In the genomic region with DNA sequence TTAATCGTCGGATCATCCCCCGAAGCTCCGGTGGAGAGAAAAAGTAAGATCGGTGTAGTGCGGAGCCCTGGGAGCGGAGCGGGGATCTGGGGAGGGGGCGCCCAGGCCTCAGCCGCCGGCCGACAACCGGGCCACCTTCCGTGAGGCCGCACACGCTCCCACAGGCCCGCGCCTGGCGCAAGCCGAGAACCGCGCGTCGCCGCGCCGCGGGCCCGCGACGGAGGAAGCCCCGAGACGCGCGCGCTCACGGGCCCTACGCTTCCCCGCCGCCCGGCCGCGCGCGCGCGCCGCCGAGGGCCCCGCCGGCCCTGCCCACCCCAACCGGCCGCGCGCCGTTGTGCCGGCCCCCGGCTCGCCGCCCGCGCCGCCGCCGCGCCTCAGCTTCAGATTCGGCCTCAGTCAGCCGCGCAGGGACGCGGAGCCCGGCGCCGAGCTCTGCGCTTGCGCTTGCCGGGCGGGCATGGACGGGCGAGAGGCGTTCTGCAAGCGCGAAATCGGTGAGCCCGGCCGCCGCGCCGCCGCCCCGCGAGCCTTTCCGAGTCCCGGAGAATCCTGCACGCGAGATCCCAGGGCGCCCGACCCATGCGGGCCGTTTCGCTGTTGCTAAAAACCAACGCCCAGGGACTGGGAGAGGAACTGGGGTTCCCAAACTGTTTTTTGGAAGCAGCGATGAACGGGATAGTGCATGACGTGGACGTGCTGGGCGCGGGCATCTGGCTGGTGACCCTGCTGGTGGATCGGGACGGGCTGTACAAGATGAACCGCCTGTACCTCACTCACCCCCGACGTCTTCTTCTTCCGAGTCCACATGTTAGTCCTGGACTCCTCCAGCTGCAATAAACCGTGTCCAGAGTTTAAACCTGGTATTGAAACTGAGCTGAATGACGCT, we compare ENCODE assay signal across 8 cellular contexts. TPM values are rescaled to one million over a fixed set of nuclear protein-coding genes. Genes with fewer than 3 reads are reported as not detected.
DNase-seq lines count a peak whose midpoint lies in the region; ATAC-seq, FAIRE-seq and TF ChIP-seq lines count a peak whose summit lies in the region.

No MANE protein-coding gene starts in this region.

- H3K4me3 ChIP-seq in AG04449 (ENCODE audit: low read depth, low read length): peak overlapping the region; percentile 74
- H3K4me3 ChIP-seq in kidney (ENCODE audit: low read length in 2 of 2): peak overlapping the region; percentile 81 to 97

- ATAC-seq in GM18867 (IDR thresholded peaks at IDR 0.05; ENCODE audit: unreplicated experiment) (peak; percentile 92), HG03095 (IDR thresholded peaks at IDR 0.05; ENCODE audit: unreplicated experiment) (peak; percentile 79)

- no peak for FAIRE-seq in kidney (lab: Jason Lieb, UNC)

- H3K9me3 ChIP-seq in kidney (ENCODE audit: control insufficient read depth in 1 of 2, low read length in 2 of 2): no peaks in the 10 kb centered on the region

- H3K4me1 ChIP-seq in kidney (ENCODE audit: control insufficient read depth in 1 of 2, insufficient read depth in 1 of 2, low read depth in 1 of 2, low read length in 2 of 2): peaks cover 0 to 3% of the 10 kb centered on the region in 2 donors

- no peaks in the 10 kb centered on the region for H3K36me3 ChIP-seq in kidney (ENCODE audit: control insufficient read depth in 1 of 2, insufficient read depth in 2 of 2, low read length in 2 of 2)

- peak overlapping the region; percentile 80 to 93 for H3K9ac ChIP-seq in kidney (ENCODE audit: low read length in 2 of 2)

- POLR2A ChIA-PET in AG04449 (lab: Yijun Ruan, JAX): interaction anchor here (1.0 kb wide), 1 partner anchor 10 kb away, joined by 3 read pairs; no protein-coding TSS in a partner anchor

- TF ChIP-seq CTCF in AG04449 (IDR thresholded peaks at IDR 0.05; ENCODE audit: insufficient read depth, low read length, missing control alignments): no peak
- TF ChIP-seq CTCF in kidney (IDR thresholded peaks at IDR 0.05; ENCODE audit: borderline replicate concordance, extremely low read depth, insufficient read depth): no peak

- no peak for DNase-seq in AG04449 (ENCODE audit: low read depth, low spot score)
- DNase-seq in NCI-H2171 treated with DMSO at 0.1 percent for 48 hours (lab: John Stamatoyannopoulos, UW): peak; percentile 89
- peak; percentile 71 to 87 (median 80) for DNase-seq in activated CD4-positive, CD25-positive, alpha-beta regulatory T cell (lab: John Stamatoyannopoulos, UW)
- DNase-seq in central memory CD4-positive, alpha-beta T cell: peak; percentile 71
- peak; percentile 96 for DNase-seq in kidney
- DNase-seq in stimulated activated CD4-positive, alpha-beta T cell treated with anti-CD3 and anti-CD28 coated beads, Interleukin-12 subunit alpha, Interleukin-12 subunit beta, amount 100 ng/mL, for 48 hours (ENCODE audit: low read depth in 2 of 3, low spot score in 1 of 3): peak; percentile 60 to 84 (median 76)

- CTCF ChIA-PET in AG04449 (lab: Yijun Ruan, JAX): interaction anchor here (2.1 kb wide), 1 partner anchor 20 kb away, joined by 8 read pairs; no protein-coding TSS in a partner anchor

- H3K27ac ChIP-seq in kidney (ENCODE audit: low read depth in 2 of 2, low read length in 2 of 2): peak overlapping the region; percentile 80 to 92

- intact Hi-C loops in kidney (cut with DNase I): no loop called here

RNA-seq across cellular contexts. Expression of a gene that starts 28.0 kb away (rescaled TPM):
- 3.1 TPM for total RNA-seq in kidney
- polyA plus RNA-seq in kidney (ENCODE audit: insufficient read depth, low read depth, low replicate concordance): 0.52 TPM
